5 cellular contexts compared by ENCODE assay signal in the genomic region with DNA sequence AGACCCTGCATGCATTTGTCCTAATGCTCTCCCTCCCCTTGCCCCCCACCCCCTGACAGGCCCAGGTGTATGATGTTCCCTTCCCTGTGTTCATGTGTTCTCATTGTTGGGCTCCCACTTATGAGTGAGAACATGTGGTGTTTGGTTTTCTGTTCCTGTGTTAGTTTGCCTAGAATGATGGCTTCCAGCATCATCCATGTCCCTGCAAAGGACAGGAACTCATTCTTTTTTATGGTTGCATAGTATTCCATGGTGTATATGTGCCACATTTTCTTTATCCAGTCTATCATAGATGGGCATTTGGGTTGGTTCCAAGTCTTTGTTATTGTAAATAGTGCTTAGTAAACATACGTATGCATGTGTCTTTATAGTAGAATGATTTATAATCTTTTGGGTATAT. TPM values are rescaled to one million over a fixed set of nuclear protein-coding genes. Genes with fewer than 3 reads are reported as not detected.
DNase-seq lines count a peak whose midpoint lies in the region; TF ChIP-seq lines count a peak whose summit lies in the region.
"Not testable (repeated sequence)": the region's sequence is repeated elsewhere in the genome, so short reads cannot be mapped to it uniquely, and the experiment has no call there.

No MANE protein-coding gene starts in this region.

- H3K23me2 ChIP-seq in H9 (ENCODE audit: insufficient read length, low read depth, low read length, poor library complexity, severe bottlenecking), result not testable (repeated sequence)

- H2BK12ac ChIP-seq in H9 (ENCODE audit: insufficient read length, low read depth, low read length), result not testable (repeated sequence)

- POLR2A ChIA-PET in HEK293 (lab: Yijun Ruan, JAX), result interaction anchor here (0.7 kb wide), 1 partner anchor 16 kb away, joined by 7 read pairs; no protein-coding TSS in a partner anchor

- peaks cover 3 to 34% of the 10 kb centered on the region in 2 experiments for H3K9me3 Mint-ChIP-seq in H9
- H3K9me3 Mint-ChIP-seq in mesothelial cell of epicardium, nephron, type B pancreatic cell: not testable (repeated sequence)

- H3K4ac ChIP-seq in H9 (ENCODE audit: low read depth, low read length), result not testable (repeated sequence)

- H3K23ac ChIP-seq in H9 (ENCODE audit: insufficient read length, low read depth, low read length), result not testable (repeated sequence)

- H3K36me3 ChIP-seq in HEK293 (ENCODE audit: control insufficient read depth in 2 of 2, insufficient read depth in 1 of 2, low read length in 2 of 2), result not testable (repeated sequence)

- not testable (repeated sequence) for H4K8ac ChIP-seq in H9 (replicated peaks; ENCODE audit: insufficient read length, low read depth, low read length)

- H3T11ph ChIP-seq in H9 (ENCODE audit: low read length), result not testable (repeated sequence)

- not testable (repeated sequence) for TF ChIP-seq CTCF in H9 (conservative IDR thresholded peaks at IDR 0.05); HEK293 (tag by site-specific recombination; IDR thresholded peaks at IDR 0.05); mesothelial cell of epicardium (IDR thresholded peaks at IDR 0.05; ENCODE audit: unreplicated experiment); nephron (IDR thresholded peaks at IDR 0.05; ENCODE audit: unreplicated experiment in 3 of 3); type B pancreatic cell (conservative IDR thresholded peaks at IDR 0.05)

- H3K4me3 ChIP-seq in HEK293 (ENCODE audit: low read depth, low read length), result not testable (repeated sequence)

- DNase-seq in H9, result peak; percentile 1
- not testable (repeated sequence) for DNase-seq in mesothelial cell of epicardium (ENCODE audit: low spot score in 2 of 2, unreplicated experiment in 2 of 2); type B pancreatic cell (ENCODE audit: extremely low spot score, unreplicated experiment)

- not testable (repeated sequence) for H4K91ac ChIP-seq in H9 (ENCODE audit: insufficient read length, low read depth, low read length)

- H4K5ac ChIP-seq in H9 (ENCODE audit: insufficient read length, low read depth, low read length), result not testable (repeated sequence)

- no CpG with 5 or more reads among the region's 1 CpG for WGBS in H9 (ENCODE audit: extremely low coverage, insufficient read length, low lambda C conversion rate)

- H3K56ac ChIP-seq in H9 (ENCODE audit: insufficient read length, low read depth, low read length), result not testable (repeated sequence)

- H3K36me3 Mint-ChIP-seq in H9 (ENCODE audit: insufficient read depth in 1 of 3, low read depth in 3 of 3), result peaks cover 4 to 27% (median 20%) of the 10 kb centered on the region in 3 experiments
- not testable (repeated sequence) for H3K36me3 Mint-ChIP-seq in mesothelial cell of epicardium
- H3K36me3 Mint-ChIP-seq in nephron (ENCODE audit: low read depth), result peaks cover 20% of the 10 kb centered on the region
- peaks cover 12% of the 10 kb centered on the region for H3K36me3 Mint-ChIP-seq in type B pancreatic cell

- not testable (repeated sequence) for H3K4me1 ChIP-seq in H9 (ENCODE audit: insufficient read depth, low read length); HEK293 (ENCODE audit: control insufficient read depth, insufficient read depth, low read length)

- not testable (repeated sequence) for H3K27me3 Mint-ChIP-seq in H9 (ENCODE audit: low read depth); mesothelial cell of epicardium (ENCODE audit: low read depth); nephron (ENCODE audit: low read depth); type B pancreatic cell

- H2BK5ac ChIP-seq in H9 (ENCODE audit: insufficient read length, low read length), result not testable (repeated sequence)

- not testable (repeated sequence) for H3K4me2 ChIP-seq in H9 (ENCODE audit: insufficient read depth, insufficient read length, low read length)

- not testable (repeated sequence) for H3K27ac ChIP-seq in H9 (ENCODE audit: insufficient read length, low read depth, low read length); HEK293 (ENCODE audit: extremely low read depth, low read depth, low read length)

- H3K27ac Mint-ChIP-seq in H9, result not testable (repeated sequence)
- peak overlapping the region; percentile 75 for H3K27ac Mint-ChIP-seq in mesothelial cell of epicardium
- H3K27ac Mint-ChIP-seq in nephron, result peak overlapping the region; percentile 63 to 98 (median 92)
- peak overlapping the region; percentile 11 for H3K27ac Mint-ChIP-seq in type B pancreatic cell

- not testable (repeated sequence) for H3K9me3 ChIP-seq in H9 (ENCODE audit: control insufficient read depth, low read depth, low read length); HEK293 (ENCODE audit: control insufficient read depth, insufficient read depth, low read depth, low read length)

- H4K20me1 ChIP-seq in H9 (ENCODE audit: control insufficient read depth, insufficient read depth, insufficient read length), result not testable (repeated sequence)

- not testable (repeated sequence) for H2BK15ac ChIP-seq in H9 (ENCODE audit: low read depth, low read length)

- not testable (repeated sequence) for H3K14ac ChIP-seq in H9 (ENCODE audit: insufficient read depth, low read length)

- H2AK5ac ChIP-seq in H9 (ENCODE audit: insufficient read length, low read length), result not testable (repeated sequence)

- not testable (repeated sequence) for H3K9ac ChIP-seq in H9 (ENCODE audit: extremely low read depth, insufficient read length, low read length)

- CTCF ChIA-PET in HEK293 (lab: Yijun Ruan, JAX), result not testable (repeated sequence)

- not testable (repeated sequence) for H2BK20ac ChIP-seq in H9 (ENCODE audit: low read depth, low read length, poor library complexity, severe bottlenecking)

- peaks cover 75% of the 10 kb centered on the region for H3K79me2 ChIP-seq in H9 (ENCODE audit: insufficient read depth, low read length)

- not testable (repeated sequence) for H2BK120ac ChIP-seq in H9 (ENCODE audit: low read depth, low read length, poor library complexity, severe bottlenecking)

- not testable (repeated sequence) for H3K4me3 Mint-ChIP-seq in H9, mesothelial cell of epicardium, nephron, type B pancreatic cell

- not testable (repeated sequence) for H2AFZ ChIP-seq in H9 (ENCODE audit: low read length)

- H3K4me1 Mint-ChIP-seq in H9 (peaks cover 86 to 87% of the 10 kb centered on the region in 2 experiments), mesothelial cell of epicardium (peaks cover 88% of the 10 kb centered on the region), nephron (peaks cover 73% of the 10 kb centered on the region), type B pancreatic cell (ENCODE audit: unreplicated experiment) (peaks cover 59% of the 10 kb centered on the region)

- H3K79me1 ChIP-seq in H9 (ENCODE audit: insufficient read depth, low read depth, low read length, poor library complexity, severe bottlenecking), result not testable (repeated sequence)

- not testable (repeated sequence) for H3K18ac ChIP-seq in H9 (ENCODE audit: insufficient read length, low read depth, low read length)

- not testable (repeated sequence) for H3K27me3 ChIP-seq in H9 (ENCODE audit: insufficient read depth, low read length)

TF ChIP-seq in HEK293, 187 proteins besides CTCF, POLR2A, EP300 and RAD21:
- peak; percentile 97 for TF ChIP-seq ZNF146 (tag by site-specific recombination; IDR thresholded peaks at IDR 0.05)
TF ChIP-seq in HEK293: peak in this region for 1; not testable (repeated sequence) for 186.

RNA-seq across cellular contexts. Expression of a gene that starts 10.0 kb away (rescaled TPM):
- total RNA-seq in H9 (2021) (411 and 415 TPM in 2 replicates), mesothelial cell of epicardium (172 to 176 TPM (median 174 TPM) in 3 replicates), type B pancreatic cell (ENCODE audit: low replicate concordance) (138 and 277 TPM in 2 replicates)
